30 cellular contexts compared by ENCODE assay signal in the genomic region with DNA sequence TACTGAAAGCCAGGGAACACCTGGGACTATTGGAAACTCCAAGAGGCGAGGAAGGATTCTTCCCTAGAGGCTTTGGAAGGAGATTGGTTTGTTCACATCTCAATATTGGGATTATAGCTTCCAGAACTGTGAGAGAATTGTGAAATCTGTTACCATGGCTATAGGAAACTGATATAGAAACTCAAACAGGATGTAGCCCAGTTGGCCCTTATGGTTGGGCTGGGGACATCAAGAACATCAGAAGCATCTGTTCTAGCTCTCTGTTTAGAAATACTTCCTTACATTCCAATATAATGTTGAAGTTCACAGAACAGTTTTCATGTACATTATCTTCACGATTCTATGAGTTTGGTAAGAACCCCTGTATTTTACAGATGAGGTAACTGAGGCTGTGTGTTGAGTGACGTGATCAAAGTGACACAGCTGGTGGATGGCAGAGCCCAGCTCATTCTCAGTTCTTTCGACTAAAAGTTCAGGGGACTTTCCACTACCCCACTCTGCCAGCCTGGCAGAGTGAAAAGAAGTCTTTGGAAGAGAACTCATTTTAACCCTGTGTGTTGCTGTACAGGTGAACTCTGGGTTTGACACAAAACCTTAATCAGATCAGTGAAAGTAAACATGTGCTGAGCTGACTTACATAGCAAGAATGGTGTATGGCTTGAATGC.
"Had no signal": no experiment of that assay in that cellular context is flagged by ENCODE, and none has a peak within 500 bp of the region (broad histone marks: within the 10 kb centered on the region; RNA-seq: fewer than 3 reads in every experiment).

No MANE protein-coding gene starts in this region.

- H3K4me3 ChIP-seq: ascending aorta, breast epithelium, coronary artery, dorsolateral prefrontal cortex had no signal

- ATAC-seq: activated naive CD4-positive, alpha-beta T cell treated with anti-CD3 and anti-CD28 coated beads, Interleukin-2, amount 50 U/mL, for 72 hours; activated T-cell treated with anti-CD3 and anti-CD28 coated beads, Interleukin-2, amount 50 U/mL, for 72 hours; esophagus mucosa; WTC11 had no signal

- DNase-seq: activated CD4-positive, alpha-beta memory T cell treated with anti-CD3 and anti-CD28 coated beads, Interleukin-2, amount 10 ng/mL, durations not matched to agents 7 days and 5 days; activated CD4-positive, alpha-beta T cell treated with anti-CD3 and anti-CD28 coated beads for 1 hour; activated CD4-positive, alpha-beta T cell treated with anti-CD3 and anti-CD28 coated beads for 4 hours; activated CD4-positive, alpha-beta T cell treated with anti-CD3 and anti-CD28 coated beads, Interleukin-2, amount 10 ng/mL, durations not matched to agents 7 days and 5 days; activated CD4-positive, alpha-beta T cell treated with anti-CD3 and anti-CD28 coated beads, Interleukin-2, amount 50 U/mL, for 4 hours; activated CD8-positive, alpha-beta memory T cell treated with anti-CD3 and anti-CD28 coated beads, Interleukin-2, amount 50 U/mL, for 48 hours; activated gamma-delta T cell; activated naive CD4-positive, alpha-beta T cell; activated naive CD4-positive, alpha-beta T cell treated with anti-CD3 and anti-CD28 coated beads, Interleukin-2, amount 10 ng/mL, durations not matched to agents 7 days and 5 days; activated naive CD8-positive, alpha-beta T cell treated with anti-CD3 and anti-CD28 coated beads, Interleukin-2, amount 10 ng/mL, durations not matched to agents 7 days and 5 days; activated T-cell treated with anti-CD3 and anti-CD28 coated beads for 4 hours; activated T-cell treated with anti-CD3 and anti-CD28 coated beads, Interleukin-2, amount 50 U/mL, for 24 hours; activated T-cell treated with anti-CD3 and anti-CD28 coated beads, Interleukin-2, amount 50 U/mL, for 72 hours; dorsolateral prefrontal cortex; effector memory CD4-positive, alpha-beta T cell; endodermal cell; foreskin fibroblast; head of caudate nucleus; hippocampal formation had no signal

- FAIRE-seq: frontal cortex, TTC549 had no signal

- H3K27me3 Mint-ChIP-seq: activated CD4-positive, alpha-beta memory T cell treated with anti-CD3 and anti-CD28 coated beads, Interleukin-2, amount 10 ng/mL, durations not matched to agents 7 days and 5 days; activated CD4-positive, alpha-beta T cell treated with anti-CD3 and anti-CD28 coated beads, Interleukin-2, amount 10 ng/mL, durations not matched to agents 7 days and 5 days; activated naive CD4-positive, alpha-beta T cell treated with anti-CD3 and anti-CD28 coated beads, Interleukin-2, amount 10 ng/mL, durations not matched to agents 7 days and 5 days; activated naive CD8-positive, alpha-beta T cell treated with anti-CD3 and anti-CD28 coated beads, Interleukin-2, amount 10 ng/mL, durations not matched to agents 7 days and 5 days; activated T-cell treated with anti-CD3 and anti-CD28 coated beads, Interleukin-2, amount 50 U/mL, for 24 hours; central memory CD8-positive, alpha-beta T cell; dendritic cell treated with granulocyte-macrophage colony-stimulating factor and Interleukin-4, amounts not matched to agents 40 ng/mL and 50 ng/mL, for 4 days had no signal

- H3K9me3 Mint-ChIP-seq: activated CD4-positive, alpha-beta memory T cell treated with anti-CD3 and anti-CD28 coated beads, Interleukin-2, amount 10 ng/mL, durations not matched to agents 7 days and 5 days; activated CD4-positive, alpha-beta T cell treated with anti-CD3 and anti-CD28 coated beads, Interleukin-2, amount 10 ng/mL, durations not matched to agents 7 days and 5 days; activated naive CD4-positive, alpha-beta T cell treated with anti-CD3 and anti-CD28 coated beads, Interleukin-2, amount 10 ng/mL, durations not matched to agents 7 days and 5 days; activated naive CD8-positive, alpha-beta T cell treated with anti-CD3 and anti-CD28 coated beads, Interleukin-2, amount 10 ng/mL, durations not matched to agents 7 days and 5 days; dendritic cell treated with granulocyte-macrophage colony-stimulating factor and Interleukin-4, amounts not matched to agents 40 ng/mL and 50 ng/mL, for 4 days; endodermal cell had no signal

- H3K4me3 Mint-ChIP-seq: activated CD4-positive, alpha-beta memory T cell treated with anti-CD3 and anti-CD28 coated beads, Interleukin-2, amount 10 ng/mL, durations not matched to agents 7 days and 5 days; activated CD4-positive, alpha-beta T cell treated with anti-CD3 and anti-CD28 coated beads, Interleukin-2, amount 10 ng/mL, durations not matched to agents 7 days and 5 days; activated naive CD4-positive, alpha-beta T cell treated with anti-CD3 and anti-CD28 coated beads, Interleukin-2, amount 10 ng/mL, durations not matched to agents 7 days and 5 days; activated naive CD8-positive, alpha-beta T cell treated with anti-CD3 and anti-CD28 coated beads, Interleukin-2, amount 10 ng/mL, durations not matched to agents 7 days and 5 days; activated T-cell treated with anti-CD3 and anti-CD28 coated beads, Interleukin-2, amount 50 U/mL, for 24 hours; activated T-cell treated with anti-CD3 and anti-CD28 coated beads, Interleukin-2, amount 50 U/mL, for 72 hours; brain; central memory CD8-positive, alpha-beta T cell; dendritic cell treated with granulocyte-macrophage colony-stimulating factor and Interleukin-4, amounts not matched to agents 40 ng/mL and 50 ng/mL, for 4 days; endodermal cell; WTC11 had no signal

- H3K4me1 Mint-ChIP-seq: activated CD4-positive, alpha-beta memory T cell treated with anti-CD3 and anti-CD28 coated beads, Interleukin-2, amount 10 ng/mL, durations not matched to agents 7 days and 5 days; activated CD4-positive, alpha-beta T cell treated with anti-CD3 and anti-CD28 coated beads, Interleukin-2, amount 10 ng/mL, durations not matched to agents 7 days and 5 days; activated naive CD4-positive, alpha-beta T cell treated with anti-CD3 and anti-CD28 coated beads, Interleukin-2, amount 10 ng/mL, durations not matched to agents 7 days and 5 days; activated naive CD8-positive, alpha-beta T cell treated with anti-CD3 and anti-CD28 coated beads, Interleukin-2, amount 10 ng/mL, durations not matched to agents 7 days and 5 days; central memory CD8-positive, alpha-beta T cell; endodermal cell had no signal

- H3K27ac Mint-ChIP-seq: activated CD4-positive, alpha-beta memory T cell treated with anti-CD3 and anti-CD28 coated beads, Interleukin-2, amount 10 ng/mL, durations not matched to agents 7 days and 5 days; activated CD4-positive, alpha-beta T cell treated with anti-CD3 and anti-CD28 coated beads, Interleukin-2, amount 10 ng/mL, durations not matched to agents 7 days and 5 days; activated naive CD4-positive, alpha-beta T cell treated with anti-CD3 and anti-CD28 coated beads, Interleukin-2, amount 10 ng/mL, durations not matched to agents 7 days and 5 days; activated naive CD4-positive, alpha-beta T cell treated with anti-CD3 and anti-CD28 coated beads, Interleukin-2, amount 50 U/mL, for 72 hours; activated naive CD8-positive, alpha-beta T cell treated with anti-CD3 and anti-CD28 coated beads, Interleukin-2, amount 10 ng/mL, durations not matched to agents 7 days and 5 days; activated T-cell treated with anti-CD3 and anti-CD28 coated beads, Interleukin-2, amount 50 U/mL, for 24 hours; activated T-cell treated with anti-CD3 and anti-CD28 coated beads, Interleukin-2, amount 50 U/mL, for 72 hours; dendritic cell treated with granulocyte-macrophage colony-stimulating factor and Interleukin-4, amounts not matched to agents 40 ng/mL and 50 ng/mL, for 4 days; endodermal cell; WTC11 had no signal

- H3K36me3 Mint-ChIP-seq: activated naive CD4-positive, alpha-beta T cell treated with anti-CD3 and anti-CD28 coated beads, Interleukin-2, amount 10 ng/mL, durations not matched to agents 7 days and 5 days; activated naive CD4-positive, alpha-beta T cell treated with anti-CD3 and anti-CD28 coated beads, Interleukin-2, amount 50 U/mL, for 72 hours; activated naive CD8-positive, alpha-beta T cell treated with anti-CD3 and anti-CD28 coated beads, Interleukin-2, amount 10 ng/mL, durations not matched to agents 7 days and 5 days; brain; WTC11 had no signal
